ENCODE assay signal across 8 cellular contexts in the genomic region with DNA sequence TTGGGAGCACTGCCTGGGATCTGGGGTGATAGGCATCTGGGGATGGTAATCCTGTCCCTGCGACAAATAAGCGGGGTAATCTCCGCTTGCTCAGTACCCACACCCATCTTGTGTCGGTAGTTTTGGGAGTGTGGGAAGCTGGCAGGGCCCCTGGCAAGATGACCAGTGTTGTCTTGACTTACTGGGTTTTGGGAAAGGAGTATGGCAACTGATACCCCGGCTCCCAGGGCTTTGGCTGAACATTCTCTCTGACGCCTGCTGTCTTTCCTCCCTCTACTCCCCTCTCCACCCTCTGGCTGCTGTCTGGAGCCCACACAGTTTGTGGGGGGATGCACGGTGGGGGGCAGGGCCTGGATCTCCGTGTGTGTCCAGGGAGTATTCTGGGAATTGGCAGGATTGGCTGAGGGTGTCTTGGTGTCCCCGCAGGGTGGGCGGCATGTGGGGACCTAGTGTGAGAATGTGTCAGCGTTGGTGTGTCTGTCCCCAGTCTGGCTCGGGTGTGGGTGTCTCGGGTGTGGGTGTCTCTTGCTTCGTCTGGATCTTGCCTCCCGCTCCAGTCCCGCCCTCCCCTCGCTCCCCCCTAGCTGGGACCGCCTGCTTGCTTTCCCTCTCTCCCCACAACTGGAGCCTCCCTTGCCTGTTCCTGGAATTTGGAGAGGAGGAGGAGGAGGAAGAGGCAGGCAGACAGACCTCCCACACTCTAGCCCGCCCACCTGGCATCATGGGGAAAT. TPM values are rescaled to one million over a fixed set of nuclear protein-coding genes. Genes with fewer than 3 reads are reported as not detected.
DNase-seq lines count a peak whose midpoint lies in the region; ATAC-seq and TF ChIP-seq lines count a peak whose summit lies in the region.

No MANE protein-coding gene starts in this region.

- H3K36me3 ChIP-seq in SK-N-SH (replicated peaks in 1 of 2; ENCODE audit: control insufficient read depth in 1 of 2, insufficient read depth in 2 of 2, low read length in 1 of 2) = no peaks in the 10 kb centered on the region

- H3K27me3 ChIP-seq in SK-N-SH (ENCODE audit: insufficient read depth) = no peaks in the 10 kb centered on the region

- CTCF ChIA-PET in SK-N-SH (lab: Yijun Ruan, JAX) = interaction anchor here (1.0 to 57.6 kb wide), 3 partner anchors 16 to 155 kb away, joined by 4 to 1706 read pairs (median 1706); partner anchors contain the start of genes CDC6, GJD3 and RARA

- peaks cover 89% of the 10 kb centered on the region for H3K79me2 ChIP-seq in SK-N-SH (ENCODE audit: insufficient read depth)

- peak overlapping the region; percentile 89 to 96; a peak in 3 of 4 replicates for H3K4me3 ChIP-seq in SK-N-SH (ENCODE audit: low read depth in 2 of 2, low read length in 1 of 2)

- peak overlapping the region; percentile 56 for H3K27ac Mint-ChIP-seq in activated T-helper 2 cell treated with anti-CD3 and anti-CD28 coated beads, Interferon-gamma antibody, Interleukin-2, Interleukin-4, amounts not matched to agents 10 μg/mL and 5 μg/mL and 100 μg/mL, durations not matched to agents 14 hours and 24 hours and 36 hours
- H3K27ac Mint-ChIP-seq in immature natural killer cell = peak overlapping the region; percentile 99 to 100 (median 100)
- H3K27ac Mint-ChIP-seq in stimulated activated naive CD8-positive, alpha-beta T cell treated with anti-CD3 and anti-CD28 coated beads, Interleukin-15, Interleukin-2, amounts not matched to agents 100 ng/mL and 50 ng/mL, for 24 hours = peak overlapping the region; percentile 100

- peaks cover 68 to 91% of the 10 kb centered on the region in 2 experiments for H3K4me1 ChIP-seq in SK-N-SH (ENCODE audit: control insufficient read depth in 1 of 2, insufficient read depth in 2 of 2, low read depth in 1 of 2, low read length in 1 of 2)

- H2AFZ ChIP-seq in SK-N-SH (ENCODE audit: low read depth) = no peak overlapping the region

- H3K4me3 Mint-ChIP-seq in activated T-helper 2 cell treated with anti-CD3 and anti-CD28 coated beads, Interferon-gamma antibody, Interleukin-2, Interleukin-4, amounts not matched to agents 10 μg/mL and 5 μg/mL and 100 μg/mL, durations not matched to agents 14 hours and 24 hours and 36 hours (ENCODE audit: low read depth) = peak overlapping the region; percentile 92
- peak overlapping the region; percentile 86 to 94 (median 91) for H3K4me3 Mint-ChIP-seq in immature natural killer cell
- peak overlapping the region; percentile 87 for H3K4me3 Mint-ChIP-seq in stimulated activated naive CD8-positive, alpha-beta T cell treated with anti-CD3 and anti-CD28 coated beads, Interleukin-15, Interleukin-2, amounts not matched to agents 100 ng/mL and 50 ng/mL, for 24 hours

- no peak for TF ChIP-seq CTCF in SK-N-SH (IDR thresholded peaks at IDR 0.05)

- H3K27ac ChIP-seq in SK-N-SH (ENCODE audit: low read depth in 2 of 2, low read length in 1 of 2) = peak overlapping the region; percentile 91 to 96

- intact Hi-C loops in activated T-helper 2 cell treated with anti-CD3 and anti-CD28 coated beads, Interferon-gamma antibody, Interleukin-2, Interleukin-4, amounts not matched to agents 10 μg/mL and 5 μg/mL and 100 μg/mL, durations not matched to agents 14 hours and 24 hours and 36 hours (cut with micrococcal nuclease) = loop anchor here (5.0 kb wide), 1 partner anchor 221 kb away; no protein-coding TSS in a partner anchor

- no peaks in the 10 kb centered on the region for H3K9me3 Mint-ChIP-seq in activated T-helper 2 cell treated with anti-CD3 and anti-CD28 coated beads, Interferon-gamma antibody, Interleukin-2, Interleukin-4, amounts not matched to agents 10 μg/mL and 5 μg/mL and 100 μg/mL, durations not matched to agents 14 hours and 24 hours and 36 hours
- H3K9me3 Mint-ChIP-seq in immature natural killer cell = peaks cover 0 to 4% (median 2%) of the 10 kb centered on the region in 6 donors
- H3K9me3 Mint-ChIP-seq in stimulated activated naive CD8-positive, alpha-beta T cell treated with anti-CD3 and anti-CD28 coated beads, Interleukin-15, Interleukin-2, amounts not matched to agents 100 ng/mL and 50 ng/mL, for 24 hours = no peaks in the 10 kb centered on the region

- H3K9ac ChIP-seq in SK-N-SH = peak overlapping the region; percentile 97

- WGBS in SK-N-SH (ENCODE audit: low lambda C conversion rate) = 65% methylated on average over 19 of the region's 19 CpGs

- no peaks in the 10 kb centered on the region for H3K36me3 Mint-ChIP-seq in activated T-helper 2 cell treated with anti-CD3 and anti-CD28 coated beads, Interferon-gamma antibody, Interleukin-2, Interleukin-4, amounts not matched to agents 10 μg/mL and 5 μg/mL and 100 μg/mL, durations not matched to agents 14 hours and 24 hours and 36 hours (ENCODE audit: low read depth)
- H3K36me3 Mint-ChIP-seq in immature natural killer cell = peaks cover 0 to 4% (median 0%) of the 10 kb centered on the region in 3 donors
- H3K36me3 Mint-ChIP-seq in stimulated activated naive CD8-positive, alpha-beta T cell treated with anti-CD3 and anti-CD28 coated beads, Interleukin-15, Interleukin-2, amounts not matched to agents 100 ng/mL and 50 ng/mL, for 24 hours (ENCODE audit: low read depth) = peaks cover 6% of the 10 kb centered on the region

- H3K9me2 ChIP-seq in SK-N-SH = no peaks in the 10 kb centered on the region

- H3K27me3 Mint-ChIP-seq in activated T-helper 2 cell treated with anti-CD3 and anti-CD28 coated beads, Interferon-gamma antibody, Interleukin-2, Interleukin-4, amounts not matched to agents 10 μg/mL and 5 μg/mL and 100 μg/mL, durations not matched to agents 14 hours and 24 hours and 36 hours (ENCODE audit: low read depth) = no peaks in the 10 kb centered on the region
- H3K27me3 Mint-ChIP-seq in immature natural killer cell (ENCODE audit: low read depth in 3 of 3) = peaks cover 41 to 48% (median 43%) of the 10 kb centered on the region in 3 donors
- peaks cover 3% of the 10 kb centered on the region for H3K27me3 Mint-ChIP-seq in stimulated activated naive CD8-positive, alpha-beta T cell treated with anti-CD3 and anti-CD28 coated beads, Interleukin-15, Interleukin-2, amounts not matched to agents 100 ng/mL and 50 ng/mL, for 24 hours

- peaks cover 65% of the 10 kb centered on the region for H3K4me1 Mint-ChIP-seq in activated T-helper 2 cell treated with anti-CD3 and anti-CD28 coated beads, Interferon-gamma antibody, Interleukin-2, Interleukin-4, amounts not matched to agents 10 μg/mL and 5 μg/mL and 100 μg/mL, durations not matched to agents 14 hours and 24 hours and 36 hours (ENCODE audit: low read depth)
- H3K4me1 Mint-ChIP-seq in immature natural killer cell = peaks cover 88 to 90% of the 10 kb centered on the region in 2 donors
- H3K4me1 Mint-ChIP-seq in stimulated activated naive CD8-positive, alpha-beta T cell treated with anti-CD3 and anti-CD28 coated beads, Interleukin-15, Interleukin-2, amounts not matched to agents 100 ng/mL and 50 ng/mL, for 24 hours (ENCODE audit: low read depth) = peaks cover 91% of the 10 kb centered on the region

- TF ChIP-seq EP300 in SK-N-SH (IDR thresholded peaks at IDR 0.05; ENCODE audit: borderline replicate concordance in 1 of 2, low read depth in 1 of 2, low read length in 1 of 2) = no peak

- POLR2A ChIA-PET in SK-N-SH (lab: Yijun Ruan, JAX) = interaction anchor here (1.0 to 1.3 kb wide), 3 partner anchors 9 to 11 kb away, joined by 3 to 5 read pairs (median 4); no protein-coding TSS in a partner anchor

- no peaks in the 10 kb centered on the region for H3K9me3 ChIP-seq in SK-N-SH

- H3F3A ChIP-seq in SK-N-SH (replicated peaks; ENCODE audit: insufficient read depth) = peaks cover 33% of the 10 kb centered on the region

- H3K4me2 ChIP-seq in SK-N-SH = peak overlapping the region; percentile 95

- peaks cover 47% of the 10 kb centered on the region for H4K20me1 ChIP-seq in SK-N-SH (ENCODE audit: insufficient read depth)

- ATAC-seq in SK-N-SH treated with all-trans-retinoic acid at 6 μM for 48 hours (no peak), GM19328 (IDR thresholded peaks at IDR 0.05; ENCODE audit: unreplicated experiment) (no peak), GM21367 (IDR thresholded peaks at IDR 0.05; ENCODE audit: unreplicated experiment) (no peak), HG03571 (IDR thresholded peaks at IDR 0.05; ENCODE audit: unreplicated experiment) (no peak)

- TF ChIP-seq RAD21 in SK-N-SH (IDR thresholded peaks at IDR 0.05; ENCODE audit: low read length) = no peak

- DNase-seq in SK-N-SH = no peak
- DNase-seq in activated T-helper 2 cell treated with anti-CD3 and anti-CD28 coated beads, Interferon-gamma antibody, Interleukin-2, Interleukin-4, amounts not matched to agents 10 μg/mL and 5 μg/mL and 100 μg/mL, durations not matched to agents 14 hours and 24 hours and 36 hours (ENCODE audit: low spot score) = no peak
- peak; percentile 63 to 70 (median 65) for DNase-seq in immature natural killer cell

TF ChIP-seq in SK-N-SH, 30 proteins besides CTCF, POLR2A, EP300 and RAD21 (continues in another document):
- TF ChIP-seq TAF1 (IDR thresholded peaks at IDR 0.05; ENCODE audit: borderline replicate concordance, low read depth, low read length) (no peak), RCOR1 (IDR thresholded peaks at IDR 0.05; ENCODE audit: low read length) (no peak)

TF ChIP-seq in SK-N-SH treated with all-trans-retinoic acid at 6 μM for 48 hours, 23 proteins besides CTCF, POLR2A, EP300 and RAD21 (continues in another document):
- no peak for TF ChIP-seq ZFP3 (CRISPR knock-in tag; IDR thresholded peaks at IDR 0.05)
- no peak for TF ChIP-seq ESRRG (CRISPR knock-in tag; IDR thresholded peaks at IDR 0.05)
- TF ChIP-seq CSDC2 (CRISPR knock-in tag; IDR thresholded peaks at IDR 0.05) = no peak

RNA-seq across cellular contexts. Expression of gene RARA, which starts 12.0 kb away (rescaled TPM):
- 8.9 and 13.3 TPM in 2 replicates for polyA plus RNA-seq in SK-N-SH (2012; rRNA removed)
- 6.9 and 9.6 TPM in 2 replicates for polyA plus RNA-seq in SK-N-SH (2012; cell fraction: cytosol; rRNA removed)
- 13.2 and 15.0 TPM in 2 replicates for polyA plus RNA-seq in SK-N-SH (2012; cell fraction: nucleus; rRNA removed)
- 30.4 and 35.1 TPM in 2 replicates for total RNA-seq in activated T-helper 2 cell treated with anti-CD3 and anti-CD28 coated beads, Interferon-gamma antibody, Interleukin-2, Interleukin-4, amounts not matched to agents 10 μg/mL and 5 μg/mL and 100 μg/mL, durations not matched to agents 14 hours and 24 hours and 36 hours
- polyA plus RNA-seq in immature natural killer cell = 10 to 100 TPM in 1 of 3 donors, 1 to 10 TPM in 2; 4.6 to 12.1 (median 4.6) TPM

RNA-seq across cellular contexts. Expression of gene CDC6, which starts 33.3 kb away (rescaled TPM):
- polyA plus RNA-seq in SK-N-SH (2012; rRNA removed) (12.7 and 12.8 TPM in 2 replicates), immature natural killer cell (1 to 10 TPM in 2 of 3 donors, under 1 TPM in 1; 0.81 to 1.8 (median 1.5) TPM)
- 15.2 and 16.8 TPM in 2 replicates for polyA plus RNA-seq in SK-N-SH (2012; cell fraction: cytosol; rRNA removed)
- polyA plus RNA-seq in SK-N-SH (2012; cell fraction: nucleus; rRNA removed) = 8.3 and 11.7 TPM in 2 replicates
- total RNA-seq in activated T-helper 2 cell treated with anti-CD3 and anti-CD28 coated beads, Interferon-gamma antibody, Interleukin-2, Interleukin-4, amounts not matched to agents 10 μg/mL and 5 μg/mL and 100 μg/mL, durations not matched to agents 14 hours and 24 hours and 36 hours = 126 and 133 TPM in 2 replicates

RNA-seq across cellular contexts. Expression of gene GJD3, which starts 43.6 kb away (rescaled TPM):
- not detected in 2 replicates for polyA plus RNA-seq in SK-N-SH (2012; rRNA removed)
- polyA plus RNA-seq in SK-N-SH (2012; cell fraction: cytosol; rRNA removed) = not detected in 2 replicates
- not detected in 2 replicates for polyA plus RNA-seq in SK-N-SH (2012; cell fraction: nucleus; rRNA removed)
- 0.48 TPM in 1 of 2 replicates, not detected in the other for total RNA-seq in activated T-helper 2 cell treated with anti-CD3 and anti-CD28 coated beads, Interferon-gamma antibody, Interleukin-2, Interleukin-4, amounts not matched to agents 10 μg/mL and 5 μg/mL and 100 μg/mL, durations not matched to agents 14 hours and 24 hours and 36 hours
- polyA plus RNA-seq in immature natural killer cell = under 1 TPM in 2 of 3 donors, not detected in 1; 0.40 to 0.68 TPM

Comparison
In these comparisons a context has a peak if more than half of its experiments do, and no peak if none do; other contexts are left out.
1. DNase-seq: peak in immature natural killer cell (3 of 3); none in SK-N-SH (single experiment) and activated T-helper 2 cell treated with anti-CD3 and anti-CD28 coated beads, Interferon-gamma antibody, Interleukin-2, Interleukin-4, amounts not matched to agents 10 μg/mL and 5 μg/mL and 100 μg/mL, durations not matched to agents 14 hours and 24 hours and 36 hours (single experiment).
2. Peak in every context shown above with its lines, with median percentiles within 50 percentile points of each other: H3K27ac Mint-ChIP-seq and H3K4me3 Mint-ChIP-seq.